Comparison of ENCODE assay signal across 24 cellular contexts in genomic region chr19:33409035-33409434, GRCh38.
"Had no signal": no experiment of that assay in that cellular context is flagged by ENCODE, and none has a peak within 500 bp of the region (broad histone marks: within the 10 kb centered on the region; RNA-seq: fewer than 3 reads in every experiment).

No MANE protein-coding gene starts in this region.

- H3K4me1 ChIP-seq: parathyroid adenoma, prostate gland, thyroid gland had no signal

- H3K4me2 ChIP-seq: smooth muscle cell had no signal

- H3K36me3 ChIP-seq: prostate gland, thyroid gland had no signal

- H3K27me3 Mint-ChIP-seq: naive B cell, type B pancreatic cell had no signal

- H3K27ac Mint-ChIP-seq: endodermal cell; naive B cell; nephron; stimulated activated effector memory CD8-positive, alpha-beta T cell treated with anti-CD3 and anti-CD28 coated beads, Interleukin-12 subunit alpha, Interleukin-12 subunit beta, amount 100 ng/mL, for 72 hours; type B pancreatic cell had no signal

- H3K4me3 Mint-ChIP-seq: endodermal cell; naive B cell; nephron; stimulated activated effector memory CD8-positive, alpha-beta T cell treated with anti-CD3 and anti-CD28 coated beads, Interleukin-12 subunit alpha, Interleukin-12 subunit beta, amount 100 ng/mL, for 72 hours; type B pancreatic cell had no signal

- H3K4me3 ChIP-seq: coronary artery, heart left ventricle, left lung, lung, prostate gland, smooth muscle cell, suprapubic skin, thyroid gland had no signal

- ATAC-seq: heart left ventricle; left lung; stimulated activated effector memory CD8-positive, alpha-beta T cell treated with anti-CD3 and anti-CD28 coated beads, Interleukin-12 subunit alpha, Interleukin-12 subunit beta, amount 100 ng/mL, for 72 hours; stimulated activated naive CD8-positive, alpha-beta T cell treated with anti-CD3 and anti-CD28 coated beads, Interleukin-15, Interleukin-2, amounts not matched to agents 100 U/mL and 50 U/mL, for 24 hours had no signal

- H3K9me3 Mint-ChIP-seq: endodermal cell; naive B cell; nephron; stimulated activated effector memory CD8-positive, alpha-beta T cell treated with anti-CD3 and anti-CD28 coated beads, Interleukin-12 subunit alpha, Interleukin-12 subunit beta, amount 100 ng/mL, for 72 hours; type B pancreatic cell had no signal

- H3K9me3 ChIP-seq: heart left ventricle, left lung, prostate gland, suprapubic skin, thyroid gland had no signal

- H3K9ac ChIP-seq: parathyroid adenoma had no signal

- H3K36me3 Mint-ChIP-seq: naive B cell; stimulated activated effector memory CD8-positive, alpha-beta T cell treated with anti-CD3 and anti-CD28 coated beads, Interleukin-12 subunit alpha, Interleukin-12 subunit beta, amount 100 ng/mL, for 72 hours; type B pancreatic cell had no signal

- H3K27me3 ChIP-seq: heart left ventricle, left lung, suprapubic skin, thyroid gland had no signal

- H3K27ac ChIP-seq: coronary artery, heart left ventricle, left lung, parathyroid adenoma, prostate gland, suprapubic skin, thyroid gland had no signal

- DNase-seq: effector CD4-positive, alpha-beta T cell; endodermal cell; foreskin melanocyte; hypothalamus; mesenchymal stem cell; midbrain; naive B cell; occipital lobe; retina; stimulated activated CD4-positive, alpha-beta T cell treated with anti-CD3 and anti-CD28 coated beads, Interleukin-4, amount 100 ng/mL, for 1 hour; stimulated activated CD8-positive, alpha-beta memory T cell treated with anti-CD3 and anti-CD28 coated beads, Interleukin-4, amount 100 ng/mL, for 48 hours; stimulated activated naive CD8-positive, alpha-beta T cell treated with anti-CD3 and anti-CD28 coated beads, Interleukin-15, Interleukin-2, amounts not matched to agents 100 U/mL and 50 U/mL, for 24 hours; thyroid gland had no signal
